In genomic region chr12:47041327-47041726, GRCh38 we compare ENCODE assay signal across 28 cellular contexts.
"Had no signal": no experiment of that assay in that cellular context is flagged by ENCODE, and none has a peak within 500 bp of the region (broad histone marks: within the 10 kb centered on the region; RNA-seq: fewer than 3 reads in every experiment).

No MANE protein-coding gene starts in this region.

- DNase-seq: hypothalamus; immature natural killer cell; kidney; left colon; left lung; lower lobe of right lung; mammary epithelial cell; mesenchymal stem cell; naive B cell; natural killer cell; nephron progenitor cell; occipital lobe; right lobe of liver; stimulated activated CD4-positive, alpha-beta T cell treated with anti-CD3 and anti-CD28 coated beads, Interleukin-12 subunit alpha, Interleukin-12 subunit beta, amount 100 ng/mL, for 4 hours; stimulated activated CD4-positive, alpha-beta T cell treated with anti-CD3 and anti-CD28 coated beads, Interleukin-15, amount 100 ng/mL, for 24 hours; stimulated activated CD4-positive, alpha-beta T cell treated with anti-CD3 and anti-CD28 coated beads, Interleukin-2, amount 100 ng/mL, for 24 hours; stimulated activated CD4-positive, alpha-beta T cell treated with anti-CD3 and anti-CD28 coated beads, Interleukin-4, amount 100 ng/mL, for 1 hour; stimulated activated naive B cell treated with anti-CD40 and anti-IgM and Interleukin-4, amounts not matched to agents 10 μg/mL and 1 μg/mL and 100 μg/mL, for 72 hours; tibial artery; trophoblast cell; upper lobe of right lung had no signal

- H3K9me3 ChIP-seq: left lung, lower lobe of right lung, neutrophil, right lobe of liver, suprapubic skin, tibial artery, upper lobe of right lung had no signal

- H3K4me1 ChIP-seq: left lung, lower lobe of right lung, neural progenitor cell, parathyroid adenoma, right atrium auricular region, upper lobe of right lung had no signal

- H3K4me3 Mint-ChIP-seq: immature natural killer cell; naive B cell; natural killer cell; nephron progenitor cell; neural progenitor cell; stimulated activated naive B cell treated with anti-CD40 and anti-IgM and Interleukin-4, amounts not matched to agents 10 μg/mL and 1 μg/mL and 100 μg/mL, for 72 hours; stimulated activated naive CD8-positive, alpha-beta T cell treated with anti-CD3 and anti-CD28 coated beads, Interleukin-15, Interleukin-2, amounts not matched to agents 100 ng/mL and 50 ng/mL, for 24 hours had no signal

- H3K4me1 Mint-ChIP-seq: immature natural killer cell, naive B cell, natural killer cell, nephron progenitor cell, neural progenitor cell had no signal

- H3K9me3 Mint-ChIP-seq: immature natural killer cell; natural killer cell; nephron progenitor cell; stimulated activated naive CD8-positive, alpha-beta T cell treated with anti-CD3 and anti-CD28 coated beads, Interleukin-15, Interleukin-2, amounts not matched to agents 100 ng/mL and 50 ng/mL, for 24 hours had no signal

- H3K36me3 Mint-ChIP-seq: immature natural killer cell, naive B cell, natural killer cell, neural progenitor cell had no signal

- H3K36me3 ChIP-seq: left lung, lower lobe of right lung, neural progenitor cell, neutrophil, right atrium auricular region, right lobe of liver, suprapubic skin, thoracic aorta, tibial artery, upper lobe of right lung had no signal

- H3K27ac ChIP-seq: left lung, lower lobe of right lung, neural progenitor cell, neutrophil, parathyroid adenoma, right atrium auricular region, right lobe of liver, suprapubic skin, thoracic aorta, tibial artery, upper lobe of right lung had no signal

- H3K27ac Mint-ChIP-seq: immature natural killer cell; natural killer cell; nephron progenitor cell; neural progenitor cell; stimulated activated naive CD8-positive, alpha-beta T cell treated with anti-CD3 and anti-CD28 coated beads, Interleukin-15, Interleukin-2, amounts not matched to agents 100 ng/mL and 50 ng/mL, for 24 hours had no signal

- H3K4me3 ChIP-seq: left lung, lower lobe of right lung, neural progenitor cell, right atrium auricular region, right lobe of liver, suprapubic skin, thoracic aorta, tibial artery, upper lobe of right lung had no signal

- H3K27me3 ChIP-seq: left lung, neural progenitor cell, neutrophil, right atrium auricular region, right lobe of liver, suprapubic skin, tibial artery, upper lobe of right lung had no signal
